14 cellular contexts compared by ENCODE assay signal in genomic region chr15:47756872-47757271, GRCh38. TPM values are rescaled to one million over a fixed set of nuclear protein-coding genes. Genes with fewer than 3 reads are reported as not detected.
A peak's percentile ranks its signal among the peaks of the same experiment; 100 is the strongest.
DNase-seq lines count a peak whose midpoint lies in the region; ATAC-seq lines count a peak whose summit lies in the region.
"Had no signal": no experiment of that assay in that cellular context is flagged by ENCODE, and none has a peak within 500 bp of the region (broad histone marks: within the 10 kb centered on the region; RNA-seq: fewer than 3 reads in every experiment).

No MANE protein-coding gene starts in this region.

- DNase-seq in DMS53 (lab: John Stamatoyannopoulos, UW): peak; percentile 18
- DNase-seq in DMS53 treated with DMSO at 0.1 percent for 48 hours (lab: John Stamatoyannopoulos, UW; ENCODE audit: unreplicated experiment): no peak
- DNase-seq in adipocyte (ENCODE audit: low read depth): peak; percentile 66
- peak in 1 of 3 donors; percentile 25 for DNase-seq in right cardiac atrium
- peak; percentile 85 for DNase-seq in stromal cell of bone marrow (ENCODE audit: low read depth)
- DNase-seq in HT-29 (ENCODE audit: low spot score): no peak
- DNase-seq in activated CD4-positive, alpha-beta T cell treated with anti-CD3 and anti-CD28 coated beads, Interleukin-2, amount 50 U/mL, for 1 hour: no peak
- DNase-seq in stimulated activated naive CD4-positive, alpha-beta T cell (lab: John Stamatoyannopoulos, UW): no peak
- DNase-seq: effector memory CD8-positive, alpha-beta T cell; NCI-H2081 treated with DMSO at 0.1 percent for 48 hours; stimulated activated CD4-positive, alpha-beta T cell treated with anti-CD3 and anti-CD28 coated beads, Interleukin-4, amount 100 ng/mL, for 1 hour had no signal

- intact Hi-C loops in right cardiac atrium (cut with DNase I): no loop called here

- H3K27ac ChIP-seq in right cardiac atrium (ENCODE audit: low read length): no peak overlapping the region
- H3K27ac ChIP-seq: 22Rv1, tibial nerve had no signal

- H3K36me3 ChIP-seq in adipocyte (ENCODE audit: control insufficient read depth, insufficient read depth, low read length, severe bottlenecking): no peaks in the 10 kb centered on the region

- ATAC-seq in right cardiac atrium: peak; percentile 51 to 94
- ATAC-seq: effector memory CD8-positive, alpha-beta T cell had no signal

- H3K27me3 ChIP-seq in adipocyte (replicated peaks; ENCODE audit: control insufficient read depth, insufficient read depth, low read length) (no peaks in the 10 kb centered on the region), right cardiac atrium (ENCODE audit: control insufficient read depth, insufficient read depth) (no peaks in the 10 kb centered on the region)
- H3K27me3 ChIP-seq: tibial nerve had no signal

- H3K9me3 ChIP-seq in adipocyte (ENCODE audit: control insufficient read depth, low read length) (peaks cover 27% of the 10 kb centered on the region), right cardiac atrium (ENCODE audit: control insufficient read depth, low read length) (no peaks in the 10 kb centered on the region)

- 86% methylated on average over 2 of the region's 2 CpGs for WGBS in right cardiac atrium

- no peak overlapping the region for H3K9ac ChIP-seq in adipocyte (ENCODE audit: low read length)

- no peak overlapping the region for H3K4me3 ChIP-seq in adipocyte (ENCODE audit: low read length)
- no peak overlapping the region for H3K4me3 ChIP-seq in right cardiac atrium (ENCODE audit: low read length)
- H3K4me3 ChIP-seq: tibial nerve had no signal

- H3K4me1 ChIP-seq in adipocyte (ENCODE audit: control insufficient read depth, insufficient read depth, low read length) (no peaks in the 10 kb centered on the region), right cardiac atrium (ENCODE audit: control insufficient read depth, insufficient read depth, low read length) (peaks cover 3% of the 10 kb centered on the region)

RNA-seq across cellular contexts. Expression of gene SEMA6D, which starts 39.6 kb away (rescaled TPM):
- 10 to 100 TPM in 3 of 4 donors, 1 to 10 TPM in 1; 7.0 to 28.3 (median 22.3) TPM for total RNA-seq in right cardiac atrium
- polyA plus RNA-seq in right cardiac atrium: 6.5 TPM
- total RNA-seq in HT-29 (2014; rRNA removed; shearing (Covaris generic)): not detected in 2 replicates
- total RNA-seq: activated T-helper 2 cell treated with anti-CD3 and anti-CD28 coated beads, Interferon-gamma antibody, Interleukin-2, Interleukin-4, amounts not matched to agents 10 μg/mL and 5 μg/mL and 100 μg/mL, durations not matched to agents 14 hours and 24 hours and 36 hours had no signal

Comparison
In these comparisons a context has a peak if more than half of its experiments do, and no peak if none do; other contexts are left out.
1. DNase-seq: peak in DMS53 (single experiment), adipocyte (single experiment) and stromal cell of bone marrow (single experiment); none in DMS53 treated with DMSO at 0.1 percent for 48 hours (single experiment), HT-29 (single experiment), activated CD4-positive, alpha-beta T cell treated with anti-CD3 and anti-CD28 coated beads, Interleukin-2, amount 50 U/mL, for 1 hour (single experiment) and stimulated activated naive CD4-positive, alpha-beta T cell (0 of 6).